In the genomic region with DNA sequence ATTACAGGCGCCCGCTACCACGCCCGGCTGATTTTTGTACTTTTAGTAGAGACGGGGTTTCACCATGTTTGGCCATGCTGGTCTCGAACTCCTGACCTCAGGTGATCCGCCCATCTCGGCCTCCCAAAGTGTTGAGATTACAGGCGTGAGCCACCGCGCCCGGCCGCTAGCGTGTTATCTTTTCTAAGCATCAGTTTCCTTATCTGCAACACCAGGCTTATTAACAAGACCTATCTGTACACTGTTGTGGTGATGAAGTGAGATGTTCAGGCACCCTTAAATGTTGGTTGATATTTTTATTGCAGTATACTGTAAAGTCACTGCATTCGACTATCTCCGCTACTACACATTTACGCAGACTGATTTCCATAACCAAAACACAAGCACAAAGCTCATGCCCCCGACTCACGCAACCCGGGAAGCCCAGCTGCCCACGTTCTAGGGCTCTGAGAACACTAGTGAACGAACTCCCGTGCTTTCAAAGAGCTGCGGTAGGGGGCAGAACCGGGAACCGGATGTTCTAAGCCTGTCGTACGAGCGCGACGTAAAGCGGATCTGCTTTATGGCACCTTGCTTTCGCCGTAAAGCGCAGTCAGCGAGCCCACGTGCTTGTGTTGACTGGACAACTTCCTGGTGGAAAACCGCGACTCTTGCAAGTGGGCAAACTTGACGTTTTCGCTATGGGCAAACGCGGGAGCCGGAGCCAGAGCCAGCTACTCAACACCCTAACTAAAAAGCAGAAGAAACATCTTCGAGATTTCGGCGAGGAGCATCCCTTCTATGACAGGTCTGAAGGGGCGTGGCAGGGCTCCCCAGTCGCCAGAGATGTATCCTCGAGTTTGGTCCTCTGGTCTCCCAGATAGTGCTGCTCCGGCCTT, we compare ENCODE assay signal across 8 cellular contexts. TPM values are rescaled to one million over a fixed set of nuclear protein-coding genes. Genes with fewer than 3 reads are reported as not detected.
A peak's percentile ranks its signal among the peaks of the same experiment; 100 is the strongest.
DNase-seq lines count a peak whose midpoint lies in the region; TF ChIP-seq lines count a peak whose summit lies in the region.

TSS of gene UTP25 (plus strand) at position 589 of the 878 bp plus-strand sequence. CDS start at position 681, 92 bp downstream.

- peak within 1 kb of the TSS; percentile 76 for H3K27ac ChIP-seq in temporal lobe (ENCODE audit: low read depth, low read length)

- CTCF ChIA-PET in activated naive CD4-positive, alpha-beta T cell treated with anti-CD3 and anti-CD28 coated beads for 36 hours (lab: Charles Lee) = interaction anchor here (0.6 to 2.2 kb wide), 7 partner anchors 13 to 226 kb away, joined by 3 to 12 read pairs (median 4); no protein-coding TSS in a partner anchor

- H3K27me3 Mint-ChIP-seq in HFFc6 (ENCODE audit: insufficient read depth) = peaks cover 2% of the 10 kb centered on the region
- peaks cover 4% of the 10 kb centered on the region for H3K27me3 Mint-ChIP-seq in activated naive CD4-positive, alpha-beta T cell treated with anti-CD3 and anti-CD28 coated beads for 36 hours (ENCODE audit: low read depth)

- peak within 1 kb of the TSS; percentile 95 for H3K4me3 Mint-ChIP-seq in HFFc6
- peak within 1 kb of the TSS; percentile 79 for H3K4me3 Mint-ChIP-seq in activated naive CD4-positive, alpha-beta T cell treated with anti-CD3 and anti-CD28 coated beads for 36 hours

- TF ChIP-seq CTCF in HFFc6 (IDR thresholded peaks at IDR 0.05) = peak; percentile 73

- H3K9me3 Mint-ChIP-seq in HFFc6 = peaks cover 23% of the 10 kb centered on the region
- H3K9me3 Mint-ChIP-seq in activated naive CD4-positive, alpha-beta T cell treated with anti-CD3 and anti-CD28 coated beads for 36 hours = no peaks in the 10 kb centered on the region

- intact Hi-C loops in activated naive CD4-positive, alpha-beta T cell treated with anti-CD3 and anti-CD28 coated beads for 36 hours (cut with micrococcal nuclease) = loop anchor here (1.0 to 5.0 kb wide), 8 partner anchors 21 to 620 kb away; partner anchors contain the start of genes C1orf74 and IRF6

- peak within 1 kb of the TSS; percentile 89 for H3K27ac Mint-ChIP-seq in HFFc6
- H3K27ac Mint-ChIP-seq in activated naive CD4-positive, alpha-beta T cell treated with anti-CD3 and anti-CD28 coated beads for 36 hours = peak within 1 kb of the TSS; percentile 86

- peaks cover 88% of the 10 kb centered on the region for H3K4me1 Mint-ChIP-seq in HFFc6 (ENCODE audit: low read depth)
- peaks cover 34% of the 10 kb centered on the region for H3K4me1 Mint-ChIP-seq in activated naive CD4-positive, alpha-beta T cell treated with anti-CD3 and anti-CD28 coated beads for 36 hours (ENCODE audit: low read depth)

- DNase-seq in HFFc6 (peak; percentile 89), NAMALWA (ENCODE audit: low spot score) (peak; percentile 97), SK-N-DZ (ENCODE audit: low spot score) (peak; percentile 95), globus pallidus (ENCODE audit: low spot score) (peak; percentile 90), nucleus accumbens (lab: John Stamatoyannopoulos, UW) (peak in 55 of 56 donors; percentile 56 to 96 (median 86))
- peak; percentile 97 for DNase-seq in activated naive CD4-positive, alpha-beta T cell treated with anti-CD3 and anti-CD28 coated beads for 36 hours

- H3K4me3 ChIP-seq in GM08714 (ENCODE audit: low read length) = peak within 1 kb of the TSS; percentile 62

- peaks cover 43% of the 10 kb centered on the region for H3K36me3 Mint-ChIP-seq in HFFc6 (ENCODE audit: low read depth)
- peaks cover 11% of the 10 kb centered on the region for H3K36me3 Mint-ChIP-seq in activated naive CD4-positive, alpha-beta T cell treated with anti-CD3 and anti-CD28 coated beads for 36 hours (ENCODE audit: low read depth)

RNA-seq across cellular contexts. Expression of gene UTP25, which starts in this region (rescaled TPM):
- total RNA-seq in HFFc6 (2021; fragmentation: NEBNext Ultra II Directional; extraction: Animal tissue kit (Norgen Biotek cat#: 25700)) = 10 to 100 TPM in 4 of 6 experiments, 1 to 10 TPM in 2; 9.0 to 18.5 (median 16.2) TPM
- 9.6 and 10.8 TPM in 2 replicates for polyA plus RNA-seq in SK-N-DZ (2014; cell fraction: cytosol; rRNA removed)
- 10.2 and 11.0 TPM in 2 replicates for polyA plus RNA-seq in SK-N-DZ (2014; cell fraction: nucleus; rRNA removed)
- 1 to 10 TPM; 4.1 to 4.6 TPM for total RNA-seq in activated naive CD4-positive, alpha-beta T cell treated with anti-CD3 and anti-CD28 coated beads for 36 hours
- 12.3 TPM for total RNA-seq in temporal lobe

Comparison
In these comparisons a context has a peak if more than half of its experiments do, and no peak if none do; other contexts are left out.
1. Peak in every context shown above with its lines: DNase-seq, H3K4me3 ChIP-seq and H3K27ac ChIP-seq.